Comparison of ENCODE assay signal across 30 cellular contexts in the genomic region with DNA sequence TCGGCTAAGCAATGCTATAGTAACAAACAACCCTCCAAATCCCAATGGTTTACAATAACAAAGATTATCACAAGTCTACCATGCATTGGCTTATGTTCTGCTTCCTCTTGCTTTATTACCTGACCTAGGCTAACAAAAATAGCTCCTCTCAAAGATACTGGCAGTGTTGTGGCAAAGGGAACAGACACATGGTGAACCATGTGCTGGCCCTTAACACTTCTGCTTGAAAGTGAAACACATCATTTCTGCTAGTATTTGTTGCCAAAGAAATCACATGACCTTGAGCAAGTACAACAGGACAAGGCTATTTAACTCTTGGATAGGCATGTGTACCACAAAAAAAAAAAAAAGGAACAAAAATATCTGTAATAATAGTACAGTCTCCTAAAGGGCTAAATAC.
"Had no signal": no experiment of that assay in that cellular context is flagged by ENCODE, and none has a peak within 500 bp of the region (broad histone marks: within the 10 kb centered on the region; RNA-seq: fewer than 3 reads in every experiment).

No MANE protein-coding gene starts in this region.

- FAIRE-seq: TTC549, urothelium cell line had no signal

- H2AFZ ChIP-seq: parathyroid adenoma had no signal

- H3K36me3 ChIP-seq: adrenal gland, colonic mucosa, heart left ventricle, right atrium auricular region, WERI-Rb-1 had no signal

- H3K4me1 ChIP-seq: adrenal gland, body of pancreas, colonic mucosa, heart left ventricle, parathyroid adenoma, psoas muscle, right atrium auricular region, testis had no signal

- H3K27me3 ChIP-seq: adrenal gland, body of pancreas, colonic mucosa, dorsolateral prefrontal cortex, heart left ventricle, right atrium auricular region, testis had no signal

- H3K9me3 ChIP-seq: adrenal gland, body of pancreas, colonic mucosa, heart left ventricle, psoas muscle, right atrium auricular region, testis had no signal

- H3K79me2 ChIP-seq: parathyroid adenoma had no signal

- H3K27ac ChIP-seq: adrenal gland, body of pancreas, colonic mucosa, dorsolateral prefrontal cortex, heart left ventricle, parathyroid adenoma, psoas muscle, right atrium auricular region, testis, WERI-Rb-1 had no signal

- H3K9ac ChIP-seq: parathyroid adenoma had no signal

- DNase-seq: activated CD4-positive, alpha-beta T cell treated with anti-CD3 and anti-CD28 coated beads for 48 hours; activated CD4-positive, alpha-beta T cell treated with anti-CD3 and anti-CD28 coated beads, Interleukin-2, amount 50 U/mL, for 48 hours; activated CD8-positive, alpha-beta memory T cell treated with anti-CD3 and anti-CD28 coated beads, Interleukin-2, amount 50 U/mL, for 4 hours; activated effector memory CD4-positive, alpha-beta T cell treated with anti-CD3 and anti-CD28 coated beads, Interleukin-2, amount 50 U/mL, for 16 hours; activated naive CD4-positive, alpha-beta T cell treated with anti-CD3 and anti-CD28 coated beads for 36 hours; activated naive CD8-positive, alpha-beta T cell treated with anti-CD3 and anti-CD28 coated beads for 36 hours; activated T-cell treated with anti-CD3 and anti-CD28 coated beads, Interleukin-2, amount 50 U/mL, for 1 hour; adrenal gland; aorta; body of pancreas; colonic mucosa; dorsolateral prefrontal cortex; effector memory CD4-positive, alpha-beta T cell; foreskin fibroblast; heart left ventricle; hypothalamus; midbrain; naive thymus-derived CD8-positive, alpha-beta T cell; occipital lobe; psoas muscle; stimulated activated CD4-positive, alpha-beta T cell treated with anti-CD3 and anti-CD28 coated beads, Interleukin-2, amount 100 ng/mL, for 48 hours; stimulated activated naive CD4-positive, alpha-beta T cell treated with Interleukin-2 at 50 U/mL for 16 hours; T-helper 9 cell; testis; trophoblast cell; WERI-Rb-1 had no signal

- H3K4me3 ChIP-seq: adrenal gland, body of pancreas, colonic mucosa, dorsolateral prefrontal cortex, heart left ventricle, psoas muscle, right atrium auricular region, testis had no signal
